In the genomic region with DNA sequence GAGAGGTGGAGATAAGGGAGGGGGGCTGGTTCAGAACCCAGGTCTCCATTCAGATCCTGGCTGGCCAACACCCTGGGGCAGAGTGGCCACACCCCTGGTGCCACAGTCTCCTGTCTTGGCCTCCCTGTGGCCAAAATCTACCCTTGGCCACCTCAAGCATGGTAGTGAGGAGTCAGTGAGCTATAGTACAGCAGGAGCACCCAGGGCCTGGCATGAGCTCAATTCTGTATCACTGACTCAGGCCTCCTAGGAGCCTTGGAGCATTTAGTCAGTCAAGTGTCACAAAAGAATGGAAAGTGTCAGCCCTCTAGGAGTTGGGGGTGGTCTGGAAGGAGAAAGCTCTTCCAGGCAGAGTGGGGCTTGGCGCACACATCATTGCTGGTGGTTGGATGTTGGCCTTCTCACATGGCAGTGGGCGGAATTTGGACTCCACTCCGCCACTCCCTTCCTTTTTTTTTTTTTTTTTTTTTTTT, we compare ENCODE assay signal across 8 cellular contexts. TPM values are rescaled to one million over a fixed set of nuclear protein-coding genes. Genes with fewer than 3 reads are reported as not detected.
A peak's percentile ranks its signal among the peaks of the same experiment; 100 is the strongest.
DNase-seq lines count a peak whose midpoint lies in the region; ATAC-seq and TF ChIP-seq lines count a peak whose summit lies in the region.

No MANE protein-coding gene starts in this region.

- no peak for ATAC-seq in stimulated activated naive CD8-positive, alpha-beta T cell treated with anti-CD3 and anti-CD28 coated beads, Interleukin-15, amount 100 ng/mL, for 72 hours
- ATAC-seq in HG02885 (IDR thresholded peaks at IDR 0.05; ENCODE audit: poor library complexity, unreplicated experiment): no peak

- in situ Hi-C loops in SK-MEL-5 (cut with HindIII; ENCODE audit: low pct_unique_long_range_greater_than_20kb, low sequenced_read_pairs): no loop called here

- H3K4me3 Mint-ChIP-seq in stimulated activated naive CD8-positive, alpha-beta T cell treated with anti-CD3 and anti-CD28 coated beads, Interleukin-15, amount 100 ng/mL, for 72 hours: peak overlapping the region; percentile 57 to 63

- TF ChIP-seq CTCF in epithelial cell of esophagus (IDR thresholded peaks at IDR 0.05; ENCODE audit: insufficient read depth, low read depth, low read length, missing control alignments): no peak

- H3K27me3 Mint-ChIP-seq in stimulated activated naive CD8-positive, alpha-beta T cell treated with anti-CD3 and anti-CD28 coated beads, Interleukin-15, amount 100 ng/mL, for 72 hours: no peaks in the 10 kb centered on the region

- H3K9me3 Mint-ChIP-seq in stimulated activated naive CD8-positive, alpha-beta T cell treated with anti-CD3 and anti-CD28 coated beads, Interleukin-15, amount 100 ng/mL, for 72 hours: no peaks in the 10 kb centered on the region

- H3K4me1 Mint-ChIP-seq in stimulated activated naive CD8-positive, alpha-beta T cell treated with anti-CD3 and anti-CD28 coated beads, Interleukin-15, amount 100 ng/mL, for 72 hours: peaks cover 95% of the 10 kb centered on the region

- H3K27ac Mint-ChIP-seq in stimulated activated naive CD8-positive, alpha-beta T cell treated with anti-CD3 and anti-CD28 coated beads, Interleukin-15, amount 100 ng/mL, for 72 hours: peak overlapping the region; percentile 83 to 84

- DNase-seq in activated CD8-positive, alpha-beta memory T cell treated with anti-CD3 and anti-CD28 coated beads for 24 hours: peak; percentile 64
- DNase-seq in activated CD8-positive, alpha-beta memory T cell treated with anti-CD3 and anti-CD28 coated beads, Interleukin-2, amount 50 U/mL, for 4 hours: no peak
- DNase-seq in SK-MEL-5 (ENCODE audit: low read depth, low spot score): peak; percentile 19
- DNase-seq in epithelial cell of esophagus (ENCODE audit: low read depth): peak; percentile 34
- no peak for DNase-seq in stimulated activated naive CD8-positive, alpha-beta T cell treated with anti-CD3 and anti-CD28 coated beads, Interleukin-15, amount 100 ng/mL, for 72 hours
- DNase-seq in RPMI8226: no peak
- no peak for DNase-seq in cerebellum (ENCODE audit: low spot score)

- no peak overlapping the region for H3K4me3 ChIP-seq in epithelial cell of esophagus (ENCODE audit: low read length)

RNA-seq across cellular contexts. Expression of a gene that starts 6.6 kb away (rescaled TPM):
- total RNA-seq in SK-MEL-5 (2014; rRNA removed; shearing (Covaris generic)): 0.11 and 0.37 TPM in 2 replicates
- 0.73 TPM in 1 of 2 replicates, not detected in the other for polyA plus RNA-seq in SK-MEL-5 (2015; cell fraction: cytosol; rRNA removed)
- polyA plus RNA-seq in SK-MEL-5 (2015; cell fraction: nucleus; rRNA removed): 0.76 TPM in 1 of 2 replicates, not detected in the other
- not detected for total RNA-seq in cerebellum

RNA-seq across cellular contexts. Expression of a gene that starts 10.4 kb away (rescaled TPM):
- 1,776 and 1,861 TPM in 2 replicates for total RNA-seq in SK-MEL-5 (2014; rRNA removed; shearing (Covaris generic))
- polyA plus RNA-seq in SK-MEL-5 (2015; cell fraction: cytosol; rRNA removed): 2,070 and 3,312 TPM in 2 replicates
- polyA plus RNA-seq in SK-MEL-5 (2015; cell fraction: nucleus; rRNA removed): 166 and 277 TPM in 2 replicates
- total RNA-seq in cerebellum: 229 TPM

RNA-seq across cellular contexts. Expression of a gene that starts 12.5 kb away (rescaled TPM):
- total RNA-seq in SK-MEL-5 (2014; rRNA removed; shearing (Covaris generic)): 18.9 and 24.9 TPM in 2 replicates
- 70.5 and 72.5 TPM in 2 replicates for polyA plus RNA-seq in SK-MEL-5 (2015; cell fraction: cytosol; rRNA removed)
- 120 and 129 TPM in 2 replicates for polyA plus RNA-seq in SK-MEL-5 (2015; cell fraction: nucleus; rRNA removed)
- total RNA-seq in cerebellum: 11.2 TPM

RNA-seq across cellular contexts. Expression of a gene that starts 25.6 kb away (rescaled TPM):
- not detected in 2 replicates for total RNA-seq in SK-MEL-5 (2014; rRNA removed; shearing (Covaris generic))
- polyA plus RNA-seq in SK-MEL-5 (2015; cell fraction: cytosol; rRNA removed): 0.20 TPM in 1 of 2 replicates, not detected in the other
- polyA plus RNA-seq in SK-MEL-5 (2015; cell fraction: nucleus; rRNA removed): not detected in 2 replicates
- total RNA-seq in cerebellum: not detected

RNA-seq across cellular contexts. Expression of a gene that starts 26.0 kb away (rescaled TPM):
- total RNA-seq in SK-MEL-5 (2014; rRNA removed; shearing (Covaris generic)): not detected in 2 replicates
- polyA plus RNA-seq in SK-MEL-5 (2015; cell fraction: cytosol; rRNA removed): not detected in 2 replicates
- not detected in 2 replicates for polyA plus RNA-seq in SK-MEL-5 (2015; cell fraction: nucleus; rRNA removed)
- total RNA-seq in cerebellum: not detected

Comparison
In these comparisons a context has a peak if more than half of its experiments do, and no peak if none do; other contexts are left out.
1. DNase-seq: peak in activated CD8-positive, alpha-beta memory T cell treated with anti-CD3 and anti-CD28 coated beads for 24 hours (single experiment), SK-MEL-5 (single experiment) and epithelial cell of esophagus (single experiment); none in activated CD8-positive, alpha-beta memory T cell treated with anti-CD3 and anti-CD28 coated beads, Interleukin-2, amount 50 U/mL, for 4 hours (single experiment), stimulated activated naive CD8-positive, alpha-beta T cell treated with anti-CD3 and anti-CD28 coated beads, Interleukin-15, amount 100 ng/mL, for 72 hours (0 of 2), RPMI8226 (single experiment) and cerebellum (single experiment).